ENCODE assay signal across 8 cellular contexts in genomic region chr7:6857714-6858314, GRCh38. TPM values are rescaled to one million over a fixed set of nuclear protein-coding genes. Genes with fewer than 3 reads are reported as not detected.
DNase-seq lines count a peak whose midpoint lies in the region; ATAC-seq, FAIRE-seq and TF ChIP-seq lines count a peak whose summit lies in the region.
"Not testable (repeated sequence)": the region's sequence is repeated elsewhere in the genome, so short reads cannot be mapped to it uniquely, and the experiment has no call there.

No MANE protein-coding gene starts in this region.

- not testable (repeated sequence) for H3K4me3 ChIP-seq in MG63; choroid plexus epithelial cell (ENCODE audit: low read depth, low read length); kidney (ENCODE audit: low read length in 2 of 2); small intestine (ENCODE audit: low read depth in 1 of 2, low read length in 2 of 2); upper lobe of left lung

- H3K9ac ChIP-seq in kidney (ENCODE audit: low read length in 2 of 2): not testable (repeated sequence)

- intact Hi-C loops in kidney (cut with DNase I): not testable (repeated sequence)

- not testable (repeated sequence) for TF ChIP-seq POLR2A in upper lobe of left lung (IDR thresholded peaks at IDR 0.05)

- WGBS in small intestine, 3 donors: 6 to 13% (median 7%) methylated on average over 14 of the region's 14 CpGs
- WGBS in upper lobe of left lung, 2 donors: 13% methylated on average over 14 of the region's 14 CpGs; no CpG with 5 or more reads in 1 of the 2 donors

- not testable (repeated sequence) for H3K27me3 ChIP-seq in MG63; small intestine (ENCODE audit: control insufficient read depth in 2 of 2, insufficient read depth in 2 of 2, low read length in 2 of 2); upper lobe of left lung

- TF ChIP-seq EP300 in upper lobe of left lung (IDR thresholded peaks at IDR 0.05): not testable (repeated sequence)

- TF ChIP-seq CTCF in choroid plexus epithelial cell (conservative IDR thresholded peaks at IDR 0.05; ENCODE audit: low read depth, low read length) (peak; percentile 66), kidney (IDR thresholded peaks at IDR 0.05; ENCODE audit: borderline replicate concordance, extremely low read depth, insufficient read depth) (peak; percentile 37), upper lobe of left lung (IDR thresholded peaks at IDR 0.05) (peak; percentile 38 to 89 (median 78))

- peak; percentile 59 for DNase-seq in Daoy (ENCODE audit: low read depth)
- peak; percentile 48 for DNase-seq in MG63
- DNase-seq in RPMI7951 (ENCODE audit: low read depth): peak; percentile 38
- DNase-seq in activated CD8-positive, alpha-beta memory T cell treated with anti-CD3 and anti-CD28 coated beads, Interleukin-2, amount 50 U/mL, for 1 hour (ENCODE audit: extremely low read depth): peak; percentile 36
- DNase-seq in choroid plexus epithelial cell (ENCODE audit: low read depth): peak; percentile 57
- not testable (repeated sequence) for DNase-seq in kidney
- DNase-seq in small intestine: peak; percentile 47
- DNase-seq in upper lobe of left lung: peak; percentile 76 to 82

- not testable (repeated sequence) for H3K27ac ChIP-seq in kidney (ENCODE audit: low read depth in 2 of 2, low read length in 2 of 2); small intestine (ENCODE audit: low read depth in 1 of 2, low read length in 1 of 2); upper lobe of left lung

- not testable (repeated sequence) for H3K9me3 ChIP-seq in MG63; kidney (ENCODE audit: control insufficient read depth in 1 of 2, low read length in 2 of 2); small intestine (ENCODE audit: control insufficient read depth, low read depth); upper lobe of left lung

- ATAC-seq in upper lobe of left lung (ENCODE audit: low FRiP score in 2 of 2): not testable (repeated sequence)

- not testable (repeated sequence) for FAIRE-seq in kidney (lab: Jason Lieb, UNC); small intestine (lab: Jason Lieb, UNC)

- H3K4me1 ChIP-seq in kidney (ENCODE audit: control insufficient read depth in 1 of 2, insufficient read depth in 1 of 2, low read depth in 1 of 2, low read length in 2 of 2); small intestine (ENCODE audit: control insufficient read depth in 2 of 2, insufficient read depth in 1 of 2, low read depth in 1 of 2, low read length in 1 of 2); upper lobe of left lung: not testable (repeated sequence)

- H3K36me3 ChIP-seq in MG63; kidney (ENCODE audit: control insufficient read depth in 1 of 2, insufficient read depth in 2 of 2, low read length in 2 of 2); small intestine (ENCODE audit: control insufficient read depth in 2 of 2, insufficient read depth in 2 of 2, low read length in 2 of 2); upper lobe of left lung: not testable (repeated sequence)

RNA-seq across cellular contexts. Expression of gene CCZ1B, which starts 31.7 kb away (rescaled TPM):
- 100 and 103 TPM in 2 replicates for total RNA-seq in Daoy (2014; rRNA removed; shearing (Covaris generic))
- 5.8 and 15.5 TPM in 2 replicates for total RNA-seq in MG63 (2014; rRNA removed; shearing (Covaris generic); ENCODE audit: low replicate concordance)
- 34.9 and 45.2 TPM in 2 replicates for total RNA-seq in RPMI7951 (2014; rRNA removed; shearing (Covaris generic))
- total RNA-seq in kidney (64.2 TPM), upper lobe of left lung (100 to 1,000 TPM in 1 of 6 donors, 10 to 100 TPM in 5; 25.9 to 123 (median 44.3) TPM)
- polyA plus RNA-seq in kidney (ENCODE audit: insufficient read depth, low read depth, low replicate concordance) (32.5 TPM), small intestine (10 to 100 TPM; 20.5 to 50.8 (median 29.4) TPM)
